Comparison of ENCODE assay signal across 17 cellular contexts in genomic region chr6:127857051-127857637, GRCh38. TPM values are rescaled to one million over a fixed set of nuclear protein-coding genes. Genes with fewer than 3 reads are reported as not detected.
DNase-seq lines count a peak whose midpoint lies in the region; ATAC-seq lines count a peak whose summit lies in the region.
"Had no signal": no experiment of that assay in that cellular context is flagged by ENCODE, and none has a peak within 500 bp of the region (broad histone marks: within the 10 kb centered on the region; RNA-seq: fewer than 3 reads in every experiment).

No MANE protein-coding gene starts in this region.

- CTCF ChIA-PET in activated naive CD4-positive, alpha-beta T cell treated with anti-CD3 and anti-CD28 coated beads for 36 hours (lab: Charles Lee) = interaction anchor here (0.6 to 3.0 kb wide), 3 partner anchors 10 to 115 kb away, joined by 3 to 38 read pairs (median 3); no protein-coding TSS in a partner anchor

- H3K4me3 Mint-ChIP-seq in activated naive CD4-positive, alpha-beta T cell treated with anti-CD3 and anti-CD28 coated beads for 36 hours = no peak overlapping the region
- peak overlapping the region; percentile 30 for H3K4me3 Mint-ChIP-seq in activated naive CD8-positive, alpha-beta T cell treated with anti-CD3 and anti-CD28 coated beads, Interleukin-2, amount 10 ng/mL, durations not matched to agents 7 days and 5 days
- H3K4me3 Mint-ChIP-seq in stimulated activated effector memory CD8-positive, alpha-beta T cell treated with anti-CD3 and anti-CD28 coated beads, Interleukin-12 subunit alpha, Interleukin-12 subunit beta, amount 100 ng/mL, for 72 hours = peak overlapping the region; percentile 2
- H3K4me3 Mint-ChIP-seq: activated T-cell treated with anti-CD3 and anti-CD28 coated beads, Interleukin-2, amount 50 U/mL, for 4 hours had no signal

- peak overlapping the region; percentile 18 for H3K27ac Mint-ChIP-seq in activated naive CD4-positive, alpha-beta T cell treated with anti-CD3 and anti-CD28 coated beads for 36 hours
- H3K27ac Mint-ChIP-seq in activated naive CD8-positive, alpha-beta T cell treated with anti-CD3 and anti-CD28 coated beads, Interleukin-2, amount 10 ng/mL, durations not matched to agents 7 days and 5 days = peak overlapping the region; percentile 18
- H3K27ac Mint-ChIP-seq in stimulated activated effector memory CD8-positive, alpha-beta T cell treated with anti-CD3 and anti-CD28 coated beads, Interleukin-12 subunit alpha, Interleukin-12 subunit beta, amount 100 ng/mL, for 72 hours = peak overlapping the region; percentile 1

- no peaks in the 10 kb centered on the region for H3K36me3 Mint-ChIP-seq in activated naive CD4-positive, alpha-beta T cell treated with anti-CD3 and anti-CD28 coated beads for 36 hours (ENCODE audit: low read depth)
- H3K36me3 Mint-ChIP-seq in activated naive CD8-positive, alpha-beta T cell treated with anti-CD3 and anti-CD28 coated beads, Interleukin-2, amount 10 ng/mL, durations not matched to agents 7 days and 5 days = peaks cover 40% of the 10 kb centered on the region
- peaks cover 32% of the 10 kb centered on the region for H3K36me3 Mint-ChIP-seq in stimulated activated effector memory CD8-positive, alpha-beta T cell treated with anti-CD3 and anti-CD28 coated beads, Interleukin-12 subunit alpha, Interleukin-12 subunit beta, amount 100 ng/mL, for 72 hours

- H3K4me1 Mint-ChIP-seq in activated naive CD4-positive, alpha-beta T cell treated with anti-CD3 and anti-CD28 coated beads for 36 hours (ENCODE audit: low read depth) = peaks cover 61% of the 10 kb centered on the region
- H3K4me1 Mint-ChIP-seq in activated naive CD8-positive, alpha-beta T cell treated with anti-CD3 and anti-CD28 coated beads, Interleukin-2, amount 10 ng/mL, durations not matched to agents 7 days and 5 days = peaks cover 53% of the 10 kb centered on the region
- H3K4me1 Mint-ChIP-seq in stimulated activated effector memory CD8-positive, alpha-beta T cell treated with anti-CD3 and anti-CD28 coated beads, Interleukin-12 subunit alpha, Interleukin-12 subunit beta, amount 100 ng/mL, for 72 hours = peaks cover 43% of the 10 kb centered on the region

- POLR2A ChIA-PET in activated naive CD8-positive, alpha-beta T cell treated with anti-CD3 and anti-CD28 coated beads, Interleukin-2, amount 10 ng/mL, durations not matched to agents 7 days and 5 days (lab: Charles Lee) = no interaction called here

- peak; percentile 48 for ATAC-seq in activated naive CD8-positive, alpha-beta T cell treated with anti-CD3 and anti-CD28 coated beads, Interleukin-2, amount 10 ng/mL, durations not matched to agents 7 days and 5 days (ENCODE audit: low read depth)
- no peak for ATAC-seq in stimulated activated effector memory CD8-positive, alpha-beta T cell treated with anti-CD3 and anti-CD28 coated beads, Interleukin-12 subunit alpha, Interleukin-12 subunit beta, amount 100 ng/mL, for 72 hours
- ATAC-seq in GM18909 (IDR thresholded peaks at IDR 0.05; ENCODE audit: poor library complexity, unreplicated experiment) (no peak), GM18868 (IDR thresholded peaks at IDR 0.05; ENCODE audit: unreplicated experiment) (no peak)
- ATAC-seq: activated T-cell treated with anti-CD3 and anti-CD28 coated beads, Interleukin-2, amount 50 U/mL, for 4 hours; right cardiac atrium had no signal

- intact Hi-C loops in activated naive CD4-positive, alpha-beta T cell treated with anti-CD3 and anti-CD28 coated beads for 36 hours (cut with micrococcal nuclease) = loop anchor here (5.0 to 10.0 kb wide), 3 partner anchors 255 to 1708 kb away; no protein-coding TSS in a partner anchor

- DNase-seq in activated naive CD4-positive, alpha-beta T cell treated with anti-CD3 and anti-CD28 coated beads for 36 hours = no peak
- DNase-seq in activated naive CD4-positive, alpha-beta T cell treated with anti-CD3 and anti-CD28 coated beads, Interleukin-2, amount 50 U/mL, for 16 hours = no peak
- DNase-seq in MV-4-11 (lab: John Stamatoyannopoulos, UW) (peak; percentile 2), GDM1 (lab: John Stamatoyannopoulos, UW) (no peak)
- no peak for DNase-seq in activated naive CD8-positive, alpha-beta T cell treated with anti-CD3 and anti-CD28 coated beads, Interleukin-2, amount 10 ng/mL, durations not matched to agents 7 days and 5 days
- DNase-seq in stimulated activated effector memory CD8-positive, alpha-beta T cell treated with anti-CD3 and anti-CD28 coated beads, Interleukin-12 subunit alpha, Interleukin-12 subunit beta, amount 100 ng/mL, for 72 hours (ENCODE audit: low spot score in 2 of 2) = no peak
- DNase-seq: activated T-cell treated with anti-CD3 and anti-CD28 coated beads, Interleukin-2, amount 50 U/mL, for 4 hours; MG63; NCI-H2029 treated with DMSO at 0.1 percent for 48 hours; NCI-H524; nucleus accumbens; right cardiac atrium; SHP77; T-helper 9 cell had no signal

- no peaks in the 10 kb centered on the region for H3K9me3 Mint-ChIP-seq in activated naive CD4-positive, alpha-beta T cell treated with anti-CD3 and anti-CD28 coated beads for 36 hours
- no peaks in the 10 kb centered on the region for H3K9me3 Mint-ChIP-seq in activated naive CD8-positive, alpha-beta T cell treated with anti-CD3 and anti-CD28 coated beads, Interleukin-2, amount 10 ng/mL, durations not matched to agents 7 days and 5 days
- H3K9me3 Mint-ChIP-seq in stimulated activated effector memory CD8-positive, alpha-beta T cell treated with anti-CD3 and anti-CD28 coated beads, Interleukin-12 subunit alpha, Interleukin-12 subunit beta, amount 100 ng/mL, for 72 hours = no peaks in the 10 kb centered on the region
- H3K9me3 Mint-ChIP-seq: activated T-cell treated with anti-CD3 and anti-CD28 coated beads, Interleukin-2, amount 50 U/mL, for 4 hours had no signal

- no peaks in the 10 kb centered on the region for H3K27me3 Mint-ChIP-seq in activated naive CD4-positive, alpha-beta T cell treated with anti-CD3 and anti-CD28 coated beads for 36 hours (ENCODE audit: low read depth)
- no peaks in the 10 kb centered on the region for H3K27me3 Mint-ChIP-seq in activated naive CD8-positive, alpha-beta T cell treated with anti-CD3 and anti-CD28 coated beads, Interleukin-2, amount 10 ng/mL, durations not matched to agents 7 days and 5 days

RNA-seq across cellular contexts. Expression of gene THEMIS, which starts 43.7 kb away (rescaled TPM):
- total RNA-seq in activated naive CD4-positive, alpha-beta T cell treated with anti-CD3 and anti-CD28 coated beads for 36 hours = 1 to 10 TPM; 7.0 to 7.4 TPM
- 100 to 1,000 TPM; 152 to 155 TPM for total RNA-seq in activated naive CD8-positive, alpha-beta T cell treated with anti-CD3 and anti-CD28 coated beads, Interleukin-2, amount 10 ng/mL, durations not matched to agents 7 days and 5 days
- total RNA-seq: chondrocyte had no signal

Comparison
In these comparisons a context has a peak if more than half of its experiments do, and no peak if none do; other contexts are left out.
1. RNA of gene THEMIS, which starts 43.7 kb away (total RNA-seq): 152 to 155 TPM in activated naive CD8-positive, alpha-beta T cell treated with anti-CD3 and anti-CD28 coated beads, Interleukin-2, amount 10 ng/mL, durations not matched to agents 7 days and 5 days; 7.0 to 7.4 TPM in activated naive CD4-positive, alpha-beta T cell treated with anti-CD3 and anti-CD28 coated beads for 36 hours; every median in the first group is over 10 times any median in the second.
2. Peak in every context shown above with its lines, with median percentiles within 50 percentile points of each other: H3K27ac Mint-ChIP-seq.